Comparison of ENCODE assay signal across 19 cellular contexts in the genomic region with DNA sequence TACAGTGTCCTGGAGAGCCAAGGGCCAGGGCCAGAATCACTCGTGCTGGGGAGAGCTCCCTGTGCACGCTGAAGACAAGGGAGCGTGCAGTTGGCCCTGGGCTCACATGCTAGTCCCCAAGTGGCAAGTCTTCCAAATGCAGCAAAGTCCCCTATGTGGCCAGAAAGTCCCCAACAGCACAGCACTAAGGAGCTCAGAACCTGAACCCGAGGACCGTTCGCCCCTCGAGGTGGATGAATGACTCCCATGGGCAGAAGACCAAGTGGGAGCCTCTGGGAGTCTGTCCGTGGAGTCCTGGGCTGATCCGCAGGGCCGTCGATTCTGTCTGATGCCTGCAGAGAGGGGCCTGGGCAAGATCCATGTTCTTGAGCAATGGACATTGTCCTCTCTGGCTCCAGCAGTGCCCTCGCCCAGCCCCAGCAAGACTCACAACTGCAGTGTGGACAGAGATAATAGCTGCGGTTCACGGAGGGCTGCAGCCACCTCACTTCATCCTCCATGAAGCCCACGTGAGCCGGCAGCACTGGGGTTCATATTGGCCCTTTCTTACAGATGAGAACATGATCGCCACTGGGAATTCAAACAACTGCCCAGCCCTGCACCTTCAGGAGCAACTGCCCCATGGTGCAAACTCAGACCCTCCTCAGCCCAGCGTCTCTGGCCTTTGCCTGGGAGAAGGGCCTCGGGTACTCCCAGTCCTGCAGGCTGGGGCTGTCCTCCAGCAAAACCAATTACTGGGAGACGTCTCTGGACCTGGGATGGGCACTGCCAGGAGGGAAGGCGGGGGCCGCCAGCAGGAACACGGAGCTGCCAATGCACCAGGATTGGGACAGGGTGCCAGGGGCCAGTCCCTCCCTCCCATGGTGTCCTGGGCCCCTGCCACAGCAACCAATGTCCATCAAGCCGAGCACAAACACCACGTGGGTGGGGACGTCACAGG.
"Had no signal": no experiment of that assay in that cellular context is flagged by ENCODE, and none has a peak within 500 bp of the region (broad histone marks: within the 10 kb centered on the region; RNA-seq: fewer than 3 reads in every experiment).

No MANE protein-coding gene starts in this region.

- H3K4me1 ChIP-seq: parathyroid adenoma had no signal

- H3K27ac Mint-ChIP-seq: activated naive CD8-positive, alpha-beta T cell; stimulated activated naive CD8-positive, alpha-beta T cell treated with anti-CD3 and anti-CD28 coated beads, Interleukin-15, amount 100 ng/mL, for 72 hours; T-helper 17 cell had no signal

- H3K4me3 Mint-ChIP-seq: activated naive CD8-positive, alpha-beta T cell; central memory CD8-positive, alpha-beta T cell; stimulated activated naive CD8-positive, alpha-beta T cell treated with anti-CD3 and anti-CD28 coated beads, Interleukin-15, amount 100 ng/mL, for 72 hours; T-helper 17 cell had no signal

- FAIRE-seq: frontal cortex had no signal

- H3K9me3 Mint-ChIP-seq: central memory CD8-positive, alpha-beta T cell; stimulated activated naive CD8-positive, alpha-beta T cell treated with anti-CD3 and anti-CD28 coated beads, Interleukin-15, amount 100 ng/mL, for 72 hours had no signal

- H3K4me1 Mint-ChIP-seq: stimulated activated naive CD8-positive, alpha-beta T cell treated with anti-CD3 and anti-CD28 coated beads, Interleukin-15, amount 100 ng/mL, for 72 hours had no signal

- DNase-seq: activated CD4-positive, CD25-positive, alpha-beta regulatory T cell treated with anti-CD3 and anti-CD28 coated beads, Interleukin-2, amount 50 U/mL, for 72 hours; activated CD8-positive, alpha-beta memory T cell treated with anti-CD3 and anti-CD28 coated beads for 24 hours; activated CD8-positive, alpha-beta memory T cell treated with anti-CD3 and anti-CD28 coated beads, Interleukin-2, amount 50 U/mL, for 48 hours; brain microvascular endothelial cell; cortex of kidney; hypothalamus; islet precursor cell; mammary epithelial cell; stimulated activated CD4-positive, alpha-beta T cell treated with anti-CD3 and anti-CD28 coated beads, Interleukin-15, amount 100 ng/mL, for 24 hours; stimulated activated CD4-positive, alpha-beta T cell treated with anti-CD3 and anti-CD28 coated beads, Interleukin-4, amount 100 ng/mL, for 1 hour; stimulated activated naive CD8-positive, alpha-beta T cell treated with anti-CD3 and anti-CD28 coated beads, Interleukin-15, amount 100 ng/mL, for 72 hours; T-helper 17 cell; trophoblast cell had no signal

- H3K27ac ChIP-seq: brain microvascular endothelial cell, parathyroid adenoma, skin epidermis, VCaP had no signal

- H3K27me3 ChIP-seq: brain microvascular endothelial cell had no signal

- ATAC-seq: stimulated activated naive CD8-positive, alpha-beta T cell treated with anti-CD3 and anti-CD28 coated beads, Interleukin-15, amount 100 ng/mL, for 72 hours; T-helper 17 cell had no signal

- H3K36me3 ChIP-seq: brain microvascular endothelial cell had no signal

- H3K36me3 Mint-ChIP-seq: activated naive CD8-positive, alpha-beta T cell had no signal

- H3K4me3 ChIP-seq: skin epidermis had no signal

- H3K9ac ChIP-seq: parathyroid adenoma had no signal

- H2AFZ ChIP-seq: parathyroid adenoma had no signal

- H3K79me2 ChIP-seq: parathyroid adenoma had no signal
